Comparison of ENCODE assay signal across 17 cellular contexts in the genomic region with DNA sequence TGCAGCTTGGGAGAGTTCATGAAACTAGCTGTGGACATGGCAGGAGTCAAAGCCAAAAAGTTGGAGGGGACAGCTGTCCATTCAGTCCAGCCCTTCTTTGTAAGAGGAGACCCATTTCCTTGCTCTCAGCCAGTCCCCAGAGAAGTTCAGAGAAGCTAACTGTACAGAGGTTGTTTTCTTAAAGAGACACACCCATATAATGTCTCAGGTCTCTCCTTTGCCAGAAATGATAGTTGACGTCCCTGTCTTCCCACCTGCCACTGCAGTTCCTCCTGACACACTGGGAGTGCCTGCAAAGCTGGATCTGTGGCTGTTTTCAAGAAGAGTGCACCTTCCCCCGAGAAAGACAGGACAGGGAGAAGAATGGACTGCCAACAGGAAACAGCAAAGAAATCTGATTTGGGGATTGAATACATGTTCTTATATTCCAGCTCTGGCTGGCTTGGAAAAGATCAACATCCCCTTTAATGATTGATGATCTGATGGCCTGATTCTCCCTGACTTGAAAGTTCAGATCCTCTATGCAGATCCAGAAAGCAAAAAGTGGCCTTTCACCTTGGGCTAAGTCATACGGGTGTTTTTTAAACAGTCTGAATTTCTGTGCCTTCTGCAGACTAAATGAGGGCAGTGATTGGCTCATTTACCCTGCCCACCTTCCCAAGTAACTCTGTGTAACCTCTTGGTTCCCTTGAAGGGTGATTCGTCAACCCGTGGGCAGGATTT.
"Had no signal": no experiment of that assay in that cellular context is flagged by ENCODE, and none has a peak within 500 bp of the region (broad histone marks: within the 10 kb centered on the region; RNA-seq: fewer than 3 reads in every experiment).

No MANE protein-coding gene starts in this region.

- H3K9me3 Mint-ChIP-seq: activated CD4-positive, alpha-beta T cell treated with anti-CD3 and anti-CD28 coated beads, Interleukin-2, amount 10 ng/mL, durations not matched to agents 7 days and 5 days; activated naive CD4-positive, alpha-beta T cell treated with anti-CD3 and anti-CD28 coated beads, Interleukin-2, amount 50 U/mL, for 24 hours; natural killer cell treated with Interleukin-12 subunit alpha and Interleukin-12 subunit beta and Interleukin-15 and Interleukin-18, amount 100 ng/mL, for 72 hours had no signal

- H3K4me3 Mint-ChIP-seq: activated CD4-positive, alpha-beta T cell treated with anti-CD3 and anti-CD28 coated beads, Interleukin-2, amount 10 ng/mL, durations not matched to agents 7 days and 5 days; activated naive CD4-positive, alpha-beta T cell treated with anti-CD3 and anti-CD28 coated beads, Interleukin-2, amount 50 U/mL, for 24 hours; natural killer cell treated with Interleukin-12 subunit alpha and Interleukin-12 subunit beta and Interleukin-15 and Interleukin-18, amount 100 ng/mL, for 72 hours had no signal

- H3K36me3 Mint-ChIP-seq: activated naive CD4-positive, alpha-beta T cell treated with anti-CD3 and anti-CD28 coated beads, Interleukin-2, amount 50 U/mL, for 24 hours; natural killer cell treated with Interleukin-12 subunit alpha and Interleukin-12 subunit beta and Interleukin-15 and Interleukin-18, amount 100 ng/mL, for 72 hours had no signal

- H3K4me3 ChIP-seq: adrenal gland had no signal

- DNase-seq: activated CD4-positive, alpha-beta T cell treated with anti-CD3 and anti-CD28 coated beads, Interleukin-2, amount 10 ng/mL, durations not matched to agents 7 days and 5 days; activated CD8-positive, alpha-beta memory T cell treated with anti-CD3 and anti-CD28 coated beads for 24 hours; activated CD8-positive, alpha-beta memory T cell treated with anti-CD3 and anti-CD28 coated beads, Interleukin-2, amount 50 U/mL, for 48 hours; activated gamma-delta T cell; activated T-cell treated with anti-CD3 and anti-CD28 coated beads, Interleukin-2, amount 50 U/mL, for 48 hours; adrenal gland; effector CD8-positive, alpha-beta T cell; hippocampal formation; mesenchymal stem cell; stimulated activated CD4-positive, alpha-beta T cell treated with anti-CD3 and anti-CD28 coated beads, Interleukin-12 subunit alpha, Interleukin-12 subunit beta, amount 100 ng/mL, for 4 hours; stimulated activated CD4-positive, alpha-beta T cell treated with anti-CD3 and anti-CD28 coated beads, Interleukin-1b, Interleukin-23, amount 100 ng/mL, for 48 hours; stimulated activated CD8-positive, alpha-beta memory T cell treated with anti-CD3 and anti-CD28 coated beads, Interleukin-4, amount 100 ng/mL, for 48 hours; stimulated activated naive CD4-positive, alpha-beta T cell treated with Interleukin-2 at 50 U/mL for 16 hours; substantia nigra; T1000 had no signal

- H3K27me3 Mint-ChIP-seq: activated CD4-positive, alpha-beta T cell treated with anti-CD3 and anti-CD28 coated beads, Interleukin-2, amount 10 ng/mL, durations not matched to agents 7 days and 5 days; activated naive CD4-positive, alpha-beta T cell treated with anti-CD3 and anti-CD28 coated beads, Interleukin-2, amount 50 U/mL, for 24 hours had no signal

- H3K9me3 ChIP-seq: adrenal gland had no signal

- ATAC-seq: natural killer cell treated with Interleukin-12 subunit alpha and Interleukin-12 subunit beta and Interleukin-15 and Interleukin-18, amount 100 ng/mL, for 72 hours had no signal

- H3K4me1 Mint-ChIP-seq: activated CD4-positive, alpha-beta T cell treated with anti-CD3 and anti-CD28 coated beads, Interleukin-2, amount 10 ng/mL, durations not matched to agents 7 days and 5 days; activated naive CD4-positive, alpha-beta T cell treated with anti-CD3 and anti-CD28 coated beads, Interleukin-2, amount 50 U/mL, for 24 hours had no signal

- H3K27ac Mint-ChIP-seq: activated CD4-positive, alpha-beta T cell treated with anti-CD3 and anti-CD28 coated beads, Interleukin-2, amount 10 ng/mL, durations not matched to agents 7 days and 5 days; activated naive CD4-positive, alpha-beta T cell treated with anti-CD3 and anti-CD28 coated beads, Interleukin-2, amount 50 U/mL, for 24 hours; natural killer cell treated with Interleukin-12 subunit alpha and Interleukin-12 subunit beta and Interleukin-15 and Interleukin-18, amount 100 ng/mL, for 72 hours had no signal

- H3K36me3 ChIP-seq: adrenal gland had no signal
